ENCODE assay signal across 24 cellular contexts in genomic region chr2:236107536-236107935, GRCh38.
A peak's percentile ranks its signal among the peaks of the same experiment; 100 is the strongest.
DNase-seq lines count a peak whose midpoint lies in the region; FAIRE-seq and TF ChIP-seq lines count a peak whose summit lies in the region.
"Had no signal": no experiment of that assay in that cellular context is flagged by ENCODE, and none has a peak within 500 bp of the region (broad histone marks: within the 10 kb centered on the region; RNA-seq: fewer than 3 reads in every experiment).

No MANE protein-coding gene starts in this region.

- H4K8ac ChIP-seq in mesendoderm (ENCODE audit: low read depth, low read length) = no peak overlapping the region

- no peak overlapping the region for H3K9ac ChIP-seq in endothelial cell of umbilical vein (replicated peaks; ENCODE audit: extremely low read depth, insufficient read depth, low read length)
- H3K9ac ChIP-seq in neural progenitor cell = no peak overlapping the region
- no peak overlapping the region for H3K9ac ChIP-seq in mesendoderm (ENCODE audit: low read length)
- H3K9ac ChIP-seq: KMS-11 had no signal

- no peaks in the 10 kb centered on the region for H3K27me3 ChIP-seq in SJCRH30
- no peaks in the 10 kb centered on the region for H3K27me3 ChIP-seq in endothelial cell of umbilical vein (ENCODE audit: control insufficient read depth in 2 of 2, insufficient read depth in 2 of 2, low read length in 2 of 2)
- H3K27me3 ChIP-seq in neural progenitor cell = no peaks in the 10 kb centered on the region
- H3K27me3 ChIP-seq in mesendoderm (ENCODE audit: insufficient read depth, low read length, poor library complexity) = no peaks in the 10 kb centered on the region
- H3K27me3 ChIP-seq: Peyer's patch had no signal

- H3K18ac ChIP-seq in mesendoderm (ENCODE audit: low read length) = no peak overlapping the region

- no peak overlapping the region for H3K4me2 ChIP-seq in endothelial cell of umbilical vein (ENCODE audit: insufficient read depth, low read length)
- no peak overlapping the region for H3K4me2 ChIP-seq in neural progenitor cell
- no peak overlapping the region for H3K4me2 ChIP-seq in mesendoderm (ENCODE audit: low read length)
- H3K4me2 ChIP-seq: KMS-11 had no signal

- H3K9me3 ChIP-seq in SJCRH30 (replicated peaks) = no peaks in the 10 kb centered on the region
- H3K9me3 ChIP-seq in endothelial cell of umbilical vein (replicated peaks; ENCODE audit: control insufficient read depth, insufficient read depth, low read length) = no peaks in the 10 kb centered on the region
- no peaks in the 10 kb centered on the region for H3K9me3 ChIP-seq in neural progenitor cell (ENCODE audit: low read depth)
- H3K9me3 ChIP-seq: Peyer's patch had no signal

- no peak overlapping the region for H3K56ac ChIP-seq in mesendoderm (ENCODE audit: low read length)

- H3K79me2 ChIP-seq in endothelial cell of umbilical vein (ENCODE audit: control insufficient read depth, insufficient read depth, low read length) (no peaks in the 10 kb centered on the region), neural progenitor cell (ENCODE audit: low read depth) (no peaks in the 10 kb centered on the region), mesendoderm (ENCODE audit: control insufficient read depth, insufficient read depth, low read length) (no peaks in the 10 kb centered on the region)

- no peaks in the 10 kb centered on the region for H3K9me3 Mint-ChIP-seq in neural progenitor cell
- H3K9me3 Mint-ChIP-seq: CD4-positive, alpha-beta T cell had no signal

- H2AFZ ChIP-seq in endothelial cell of umbilical vein (ENCODE audit: low read depth, low read length) (no peak overlapping the region), neural progenitor cell (replicated peaks) (no peak overlapping the region)

- BruUV-seq in endothelial cell of umbilical vein (replicated peaks; lab: Mats Ljungman, UMichigan) = no TSS peak

- peak overlapping the region; percentile 89 for H3K27ac Mint-ChIP-seq in neural progenitor cell
- H3K27ac Mint-ChIP-seq: CD4-positive, alpha-beta T cell; HFFc6 had no signal

- H3K4me1 Mint-ChIP-seq in neural progenitor cell = peaks cover 48% of the 10 kb centered on the region

- FAIRE-seq in endothelial cell of umbilical vein (lab: Jason Lieb, UNC) = no peak
- FAIRE-seq: GM19239, H54, HTR-8/SVneo had no signal

- H2BK120ac ChIP-seq in mesendoderm (ENCODE audit: low read depth, low read length) = no peak overlapping the region

- peaks cover 10% of the 10 kb centered on the region for H3K36me3 Mint-ChIP-seq in neural progenitor cell

- H4K20me1 ChIP-seq in endothelial cell of umbilical vein (replicated peaks; ENCODE audit: control insufficient read depth, extremely low read depth, insufficient read depth, low read length) (no peaks in the 10 kb centered on the region), neural progenitor cell (ENCODE audit: low read depth) (peaks cover 36% of the 10 kb centered on the region)

- H3K23ac ChIP-seq in mesendoderm (ENCODE audit: low read length) = no peak overlapping the region

- TF ChIP-seq CTCF in endothelial cell of umbilical vein (IDR thresholded peaks at IDR 0.05; ENCODE audit: extremely low read depth in 1 of 2, insufficient read depth in 1 of 2, low read depth in 1 of 2, low read length in 2 of 2) (no peak), neural progenitor cell (IDR thresholded peaks at IDR 0.05) (no peak)

- H3K4me1 ChIP-seq in SJCRH30 (peaks cover 21% of the 10 kb centered on the region), endothelial cell of umbilical vein (ENCODE audit: control insufficient read depth, extremely low read depth, insufficient read depth, low read length) (peaks cover 28% of the 10 kb centered on the region), neural progenitor cell (peaks cover 10% of the 10 kb centered on the region), mesendoderm (ENCODE audit: control insufficient read depth, low read depth, low read length) (peaks cover 2% of the 10 kb centered on the region)
- H3K4me1 ChIP-seq: Peyer's patch had no signal

- no peaks in the 10 kb centered on the region for H3F3A ChIP-seq in neural progenitor cell (ENCODE audit: low read depth)

- peaks cover 10% of the 10 kb centered on the region for H3K27me3 Mint-ChIP-seq in neural progenitor cell (ENCODE audit: insufficient read depth, low read depth)

- H3K36me3 ChIP-seq in SJCRH30 (no peaks in the 10 kb centered on the region), endothelial cell of umbilical vein (ENCODE audit: control insufficient read depth in 2 of 2, extremely low read depth in 1 of 2, insufficient read depth in 2 of 2, low read length in 2 of 2) (no peaks in the 10 kb centered on the region), neural progenitor cell (no peaks in the 10 kb centered on the region), mesendoderm (ENCODE audit: control insufficient read depth, insufficient read depth, low read length) (no peaks in the 10 kb centered on the region)
- H3K36me3 ChIP-seq: Peyer's patch had no signal

- H3K4me3 Mint-ChIP-seq in neural progenitor cell = peak overlapping the region; percentile 73
- H3K4me3 Mint-ChIP-seq: CD4-positive, alpha-beta T cell; HFFc6 had no signal

- POLR2A ChIA-PET in endothelial cell of umbilical vein (lab: Charles Lee) = no interaction called here

- dilution Hi-C loops in endothelial cell of umbilical vein (cut with MboI; ENCODE audit: extremely low pct_ligation_motif_present, low sequenced_read_pairs) = no loop called here

- no peak overlapping the region for H3K4ac ChIP-seq in mesendoderm (ENCODE audit: low read depth, low read length)

- no peak overlapping the region for H2BK5ac ChIP-seq in mesendoderm (ENCODE audit: low read length)

- no peak overlapping the region for H2AK5ac ChIP-seq in mesendoderm (ENCODE audit: low read length)

- DNase-seq in SJCRH30 = no peak
- DNase-seq in endothelial cell of umbilical vein (ENCODE audit: low read depth, low spot score) = peak; percentile 12
- DNase-seq in neural progenitor cell (ENCODE audit: low spot score) = no peak
- no peak for DNase-seq in NCI-H128 (lab: John Stamatoyannopoulos, UW; ENCODE audit: unreplicated experiment)
- DNase-seq in NCI-H446 (lab: John Stamatoyannopoulos, UW) = no peak
- no peak for DNase-seq in germinal center (ENCODE audit: low spot score)
- no peak for DNase-seq in mesendoderm
- DNase-seq: CD4-positive, alpha-beta T cell; COR-L47; DMS79; HFFc6; IMR-90; NCI-H1105; NCI-H1694; NCI-H2081; NCI-H2171; NCI-H345; NCI-H524 treated with DMSO at 0.1 percent for 48 hours; NCI-H82 had no signal

- CTCF ChIA-PET in endothelial cell of umbilical vein (lab: Charles Lee) = interaction anchor here (1.1 to 1.2 kb wide), 3 partner anchors 12 to 328 kb away, joined by 3 to 4 read pairs (median 3); no protein-coding TSS in a partner anchor

- H3K27ac ChIP-seq in SJCRH30 (peak overlapping the region; percentile 61), endothelial cell of umbilical vein (ENCODE audit: insufficient read depth, low read depth, low read length) (no peak overlapping the region), neural progenitor cell (no peak overlapping the region), mesendoderm (ENCODE audit: low read depth, low read length) (no peak overlapping the region)
- H3K27ac ChIP-seq: KMS-11, Peyer's patch had no signal

- no peak overlapping the region for H2BK15ac ChIP-seq in mesendoderm (replicated peaks; ENCODE audit: low read depth)

- no peak overlapping the region for H4K5ac ChIP-seq in mesendoderm (ENCODE audit: low read length)

- no peaks in the 10 kb centered on the region for H3K79me1 ChIP-seq in mesendoderm (ENCODE audit: low read length)

- H3K4me3 ChIP-seq in SJCRH30 (peak overlapping the region; percentile 43), endothelial cell of umbilical vein (replicated peaks in 1 of 3; ENCODE audit: insufficient read depth in 1 of 3, low read depth in 1 of 3, low read length in 3 of 3) (no peak overlapping the region), neural progenitor cell (no peak overlapping the region), mesendoderm (ENCODE audit: low read length) (no peak overlapping the region)
- H3K4me3 ChIP-seq: Peyer's patch had no signal

- no peaks in the 10 kb centered on the region for H3K9me1 ChIP-seq in endothelial cell of umbilical vein (replicated peaks; ENCODE audit: control insufficient read depth, extremely low read depth, insufficient read depth, low read length)

- WGBS in mesendoderm (ENCODE audit: extremely low coverage, insufficient coverage, low lambda C conversion rate) = no CpG with 5 or more reads among the region's 11 CpGs

- no peak for TF ChIP-seq POLR2A in endothelial cell of umbilical vein (IDR thresholded peaks at IDR 0.05; ENCODE audit: low read depth, low read length)

- intact Hi-C loops in endothelial cell of umbilical vein (cut with micrococcal nuclease) = loop anchor here (5.0 kb wide), 2 partner anchors 70 to 330 kb away; no protein-coding TSS in a partner anchor

TF ChIP-seq in endothelial cell of umbilical vein, 7 proteins besides CTCF, POLR2A, EP300 and RAD21:
- no peak for TF ChIP-seq POLR2AphosphoS5 (IDR thresholded peaks at IDR 0.05; ENCODE audit: insufficient read depth, low read depth, low read length)
- TF ChIP-seq GATA2 (IDR thresholded peaks at IDR 0.05; ENCODE audit: insufficient read depth, insufficient read length, low read depth, low read length) = no peak
- no peak for TF ChIP-seq MAX (IDR thresholded peaks at IDR 0.05; ENCODE audit: insufficient read depth, insufficient read length)
- no peak for TF ChIP-seq EZH2 (IDR thresholded peaks at IDR 0.05; ENCODE audit: borderline replicate concordance, low read depth, low read length, severe bottlenecking)
